ENCODE assay signal across 25 cellular contexts in genomic region chr9:96004384-96004783, GRCh38.
"Had no signal": no experiment of that assay in that cellular context is flagged by ENCODE, and none has a peak within 500 bp of the region (broad histone marks: within the 10 kb centered on the region; RNA-seq: fewer than 3 reads in every experiment).

No MANE protein-coding gene starts in this region.

- DNase-seq: activated CD4-positive, alpha-beta T cell treated with anti-CD3 and anti-CD28 coated beads for 4 hours; activated CD8-positive, alpha-beta memory T cell treated with anti-CD3 and anti-CD28 coated beads, Interleukin-2, amount 50 U/mL, for 4 hours; activated CD8-positive, alpha-beta T cell treated with anti-CD3 and anti-CD28 coated beads for 36 hours; activated gamma-delta T cell treated with Interleukin-2 at 50 U/mL for 16 hours; activated naive CD4-positive, alpha-beta T cell treated with anti-CD3 and anti-CD28 coated beads, Interleukin-2, amount 10 ng/mL, durations not matched to agents 7 days and 5 days; activated naive CD8-positive, alpha-beta T cell treated with anti-CD3 and anti-CD28 coated beads for 36 hours; activated T-cell treated with anti-CD3 and anti-CD28 coated beads, Interleukin-2, amount 50 U/mL, for 72 hours; caudate nucleus; colonic mucosa; Karpas-422; MM.1S; NCI-H1105; NCI-H1436; NCI-H187; NCI-H2081; NCI-H510A treated with DMSO at 0.1 percent for 48 hours; NCI-H69; NK-92 treated with Interleukin-12 subunit alpha and Interleukin-12 subunit beta, amount 100 ng/mL, for 24 hours; OCI-M1; Right ventricle myocardium superior; T-helper 1 cell had no signal

- ATAC-seq: activated CD4-positive, CD25-positive, alpha-beta regulatory T cell treated with anti-CD3 and anti-CD28 coated beads, Interleukin-2, amount 50 U/mL, for 24 hours; activated CD8-positive, alpha-beta T cell treated with anti-CD3 and anti-CD28 coated beads for 36 hours; activated T-cell treated with anti-CD3 and anti-CD28 coated beads, Interleukin-2, amount 50 U/mL, for 72 hours; K562; Panc1 had no signal

- H3K4me3 ChIP-seq: colonic mucosa, K562 had no signal

- H3K36me3 ChIP-seq: colonic mucosa had no signal

- H3K9me3 ChIP-seq: colonic mucosa had no signal

- H3K4me1 ChIP-seq: colonic mucosa had no signal

- FAIRE-seq: K562 had no signal

- H3K27ac ChIP-seq: colonic mucosa, RWPE1 had no signal

- H3K27me3 ChIP-seq: colonic mucosa had no signal
